In genomic region chr18:54150226-54150625, GRCh38 we compare ENCODE assay signal across 15 cellular contexts.
A peak's percentile ranks its signal among the peaks of the same experiment; 100 is the strongest.
DNase-seq lines count a peak whose midpoint lies in the region; ATAC-seq, FAIRE-seq and TF ChIP-seq lines count a peak whose summit lies in the region.
"Had no signal": no experiment of that assay in that cellular context is flagged by ENCODE, and none has a peak within 500 bp of the region (broad histone marks: within the 10 kb centered on the region; RNA-seq: fewer than 3 reads in every experiment).

No MANE protein-coding gene starts in this region.

- TF ChIP-seq POLR2A in endothelial cell of umbilical vein (IDR thresholded peaks at IDR 0.05; ENCODE audit: low read depth, low read length) = no peak

- POLR2A ChIA-PET in RWPE1 (lab: Yijun Ruan, JAX; ENCODE audit: low non-redundant PET) (no interaction called here), endothelial cell of umbilical vein (lab: Charles Lee) (no interaction called here)

- TF ChIP-seq CTCF in RWPE1 (conservative IDR thresholded peaks at IDR 0.05; ENCODE audit: low read depth) (no peak), endothelial cell of umbilical vein (IDR thresholded peaks at IDR 0.05; ENCODE audit: extremely low read depth in 1 of 2, insufficient read depth in 1 of 2, low read depth in 1 of 2, low read length in 2 of 2) (no peak)

- peaks cover 0 to 2% of the 10 kb centered on the region in 2 donors for H3K9me3 Mint-ChIP-seq in activated T-cell treated with anti-CD3 and anti-CD28 coated beads, Interleukin-2, amount 50 U/mL, for 72 hours
- peaks cover 0 to 5% of the 10 kb centered on the region in 2 donors for H3K9me3 Mint-ChIP-seq in stimulated activated naive CD8-positive, alpha-beta T cell treated with anti-CD3 and anti-CD28 coated beads, Interleukin-15, amount 100 ng/mL, for 72 hours

- no peaks in the 10 kb centered on the region for H3K27me3 Mint-ChIP-seq in activated T-cell treated with anti-CD3 and anti-CD28 coated beads, Interleukin-2, amount 50 U/mL, for 72 hours (ENCODE audit: low read depth)
- H3K27me3 Mint-ChIP-seq in stimulated activated naive CD8-positive, alpha-beta T cell treated with anti-CD3 and anti-CD28 coated beads, Interleukin-15, amount 100 ng/mL, for 72 hours = no peaks in the 10 kb centered on the region

- dilution Hi-C loops in endothelial cell of umbilical vein (cut with MboI; ENCODE audit: extremely low pct_ligation_motif_present, low sequenced_read_pairs) = no loop called here

- H3K4me3 Mint-ChIP-seq in activated T-cell treated with anti-CD3 and anti-CD28 coated beads, Interleukin-2, amount 50 U/mL, for 72 hours = peak overlapping the region in 1 of 2 donors; percentile 39
- H3K4me3 Mint-ChIP-seq in stimulated activated naive CD8-positive, alpha-beta T cell treated with anti-CD3 and anti-CD28 coated beads, Interleukin-15, amount 100 ng/mL, for 72 hours = no peak overlapping the region

- H3K27ac ChIP-seq in RWPE1 = peak overlapping the region; percentile 85
- peak overlapping the region; percentile 98 for H3K27ac ChIP-seq in endothelial cell of umbilical vein (ENCODE audit: insufficient read depth, low read depth, low read length)
- H3K27ac ChIP-seq in effector memory CD4-positive, alpha-beta T cell (ENCODE audit: insufficient read depth, low read length, poor library complexity, severe bottlenecking) = no peak overlapping the region

- BruUV-seq in endothelial cell of umbilical vein (replicated peaks; lab: Mats Ljungman, UMichigan) = no TSS peak

- DNase-seq in activated T-cell treated with anti-CD3 and anti-CD28 coated beads, Interleukin-2, amount 50 U/mL, for 72 hours = no peak
- no peak for DNase-seq in activated T-cell treated with anti-CD3 and anti-CD28 coated beads, Interleukin-2, amount 50 U/mL, for 1 hour
- DNase-seq in RWPE1 (ENCODE audit: low spot score) (no peak), endothelial cell of umbilical vein (ENCODE audit: low read depth, low spot score) (no peak), C1 segment of cervical spinal cord (lab: John Stamatoyannopoulos, UW) (no peak), CD1c-positive myeloid dendritic cell (ENCODE audit: extremely low spot score) (no peak)
- DNase-seq in stimulated activated naive CD8-positive, alpha-beta T cell treated with anti-CD3 and anti-CD28 coated beads, Interleukin-15, amount 100 ng/mL, for 72 hours = no peak
- no peak for DNase-seq in effector memory CD4-positive, alpha-beta T cell
- DNase-seq: EL; NCI-H1436; pancreas; stimulated activated CD8-positive, alpha-beta memory T cell treated with anti-CD3 and anti-CD28 coated beads, Interleukin-4, amount 100 ng/mL, for 48 hours had no signal

- CTCF ChIA-PET in RWPE1 (lab: Yijun Ruan, JAX) (no interaction called here), endothelial cell of umbilical vein (lab: Charles Lee) (interaction anchor here (1.5 to 2.1 kb wide), 2 partner anchors 23 to 180 kb away, joined by 4 to 8 read pairs; no protein-coding TSS in a partner anchor)

- intact Hi-C loops in endothelial cell of umbilical vein (cut with micrococcal nuclease) = no loop called here

- no peaks in the 10 kb centered on the region for H3K9me3 ChIP-seq in endothelial cell of umbilical vein (replicated peaks; ENCODE audit: control insufficient read depth, insufficient read depth, low read length)
- H3K9me3 ChIP-seq in effector memory CD4-positive, alpha-beta T cell (ENCODE audit: control insufficient read depth, low read length) = no peaks in the 10 kb centered on the region
- H3K9me3 ChIP-seq: pancreas had no signal

- peaks cover 26% of the 10 kb centered on the region for H3K4me1 ChIP-seq in endothelial cell of umbilical vein (ENCODE audit: control insufficient read depth, extremely low read depth, insufficient read depth, low read length)
- no peaks in the 10 kb centered on the region for H3K4me1 ChIP-seq in effector memory CD4-positive, alpha-beta T cell (ENCODE audit: control insufficient read depth, insufficient read depth, low read length, poor library complexity, severe bottlenecking)
- H3K4me1 ChIP-seq: pancreas had no signal

- no peak for FAIRE-seq in endothelial cell of umbilical vein (lab: Jason Lieb, UNC)
- FAIRE-seq: colon, HepG2, pancreas had no signal

- H3K27ac Mint-ChIP-seq in activated T-cell treated with anti-CD3 and anti-CD28 coated beads, Interleukin-2, amount 50 U/mL, for 72 hours = peak overlapping the region; percentile 89
- peak overlapping the region; percentile 5 to 48 for H3K27ac Mint-ChIP-seq in stimulated activated naive CD8-positive, alpha-beta T cell treated with anti-CD3 and anti-CD28 coated beads, Interleukin-15, amount 100 ng/mL, for 72 hours

- no peaks in the 10 kb centered on the region for H3K27me3 ChIP-seq in endothelial cell of umbilical vein (ENCODE audit: control insufficient read depth in 2 of 2, insufficient read depth in 2 of 2, low read length in 2 of 2)
- no peaks in the 10 kb centered on the region for H3K27me3 ChIP-seq in effector memory CD4-positive, alpha-beta T cell (replicated peaks; ENCODE audit: control insufficient read depth, insufficient read depth, low read length, poor library complexity, severe bottlenecking)
- H3K27me3 ChIP-seq: pancreas had no signal

- no peak overlapping the region for H3K4me3 ChIP-seq in endothelial cell of umbilical vein (replicated peaks in 1 of 3; ENCODE audit: insufficient read depth in 1 of 3, low read depth in 1 of 3, low read length in 3 of 3)
- no peak overlapping the region for H3K4me3 ChIP-seq in effector memory CD4-positive, alpha-beta T cell (ENCODE audit: insufficient read depth, low read depth, low read length, poor library complexity, severe bottlenecking)
- H3K4me3 ChIP-seq: pancreas had no signal

- ATAC-seq in activated T-cell treated with anti-CD3 and anti-CD28 coated beads, Interleukin-2, amount 50 U/mL, for 72 hours (replicated peaks in 1 of 2) = no peak
- no peak for ATAC-seq in stimulated activated naive CD8-positive, alpha-beta T cell treated with anti-CD3 and anti-CD28 coated beads, Interleukin-15, amount 100 ng/mL, for 72 hours
- ATAC-seq: activated CD4-positive, CD25-positive, alpha-beta regulatory T cell treated with anti-CD3 and anti-CD28 coated beads, Interleukin-2, amount 50 U/mL, for 24 hours; HepG2; pancreas had no signal

- H3K36me3 ChIP-seq in endothelial cell of umbilical vein (ENCODE audit: control insufficient read depth in 2 of 2, extremely low read depth in 1 of 2, insufficient read depth in 2 of 2, low read length in 2 of 2) = peaks cover 3% of the 10 kb centered on the region in 2 experiments
- H3K36me3 ChIP-seq in effector memory CD4-positive, alpha-beta T cell (ENCODE audit: control insufficient read depth, insufficient read depth, low read length) = peaks cover 21% of the 10 kb centered on the region

- peaks cover 8 to 21% of the 10 kb centered on the region in 2 donors for H3K36me3 Mint-ChIP-seq in activated T-cell treated with anti-CD3 and anti-CD28 coated beads, Interleukin-2, amount 50 U/mL, for 72 hours (ENCODE audit: insufficient read depth in 2 of 2)

- H3K79me2 ChIP-seq in endothelial cell of umbilical vein (ENCODE audit: control insufficient read depth, insufficient read depth, low read length) = no peaks in the 10 kb centered on the region

- H3K9ac ChIP-seq in endothelial cell of umbilical vein (replicated peaks; ENCODE audit: extremely low read depth, insufficient read depth, low read length) = no peak overlapping the region

- H3K9me1 ChIP-seq in endothelial cell of umbilical vein (replicated peaks; ENCODE audit: control insufficient read depth, extremely low read depth, insufficient read depth, low read length) = no peaks in the 10 kb centered on the region

- peaks cover 65% of the 10 kb centered on the region for H3K4me1 Mint-ChIP-seq in activated T-cell treated with anti-CD3 and anti-CD28 coated beads, Interleukin-2, amount 50 U/mL, for 72 hours (ENCODE audit: low read depth)
- peaks cover 48% of the 10 kb centered on the region for H3K4me1 Mint-ChIP-seq in stimulated activated naive CD8-positive, alpha-beta T cell treated with anti-CD3 and anti-CD28 coated beads, Interleukin-15, amount 100 ng/mL, for 72 hours

- no peak overlapping the region for H2AFZ ChIP-seq in endothelial cell of umbilical vein (ENCODE audit: low read depth, low read length)

- H4K20me1 ChIP-seq in endothelial cell of umbilical vein (replicated peaks; ENCODE audit: control insufficient read depth, extremely low read depth, insufficient read depth, low read length) = no peaks in the 10 kb centered on the region

- peak overlapping the region; percentile 85 for H3K4me2 ChIP-seq in endothelial cell of umbilical vein (ENCODE audit: insufficient read depth, low read length)

TF ChIP-seq in endothelial cell of umbilical vein, 7 proteins besides CTCF, POLR2A, EP300 and RAD21:
- TF ChIP-seq FOS (IDR thresholded peaks at IDR 0.05; ENCODE audit: borderline replicate concordance, insufficient read depth, low read length) (no peak), MAX (IDR thresholded peaks at IDR 0.05; ENCODE audit: insufficient read depth, insufficient read length) (no peak), EZH2 (IDR thresholded peaks at IDR 0.05; ENCODE audit: borderline replicate concordance, low read depth, low read length, severe bottlenecking) (no peak), JUN (IDR thresholded peaks at IDR 0.05; ENCODE audit: borderline replicate concordance, insufficient read depth, insufficient read length, low read depth) (no peak), MYC (IDR thresholded peaks at IDR 0.05; ENCODE audit: low read depth, low read length) (no peak), POLR2AphosphoS5 (IDR thresholded peaks at IDR 0.05; ENCODE audit: insufficient read depth, low read depth, low read length) (no peak), GATA2 (IDR thresholded peaks at IDR 0.05; ENCODE audit: insufficient read depth, insufficient read length, low read depth, low read length) (no peak)
